Comparison of ENCODE assay signal across 8 cellular contexts in the genomic region with DNA sequence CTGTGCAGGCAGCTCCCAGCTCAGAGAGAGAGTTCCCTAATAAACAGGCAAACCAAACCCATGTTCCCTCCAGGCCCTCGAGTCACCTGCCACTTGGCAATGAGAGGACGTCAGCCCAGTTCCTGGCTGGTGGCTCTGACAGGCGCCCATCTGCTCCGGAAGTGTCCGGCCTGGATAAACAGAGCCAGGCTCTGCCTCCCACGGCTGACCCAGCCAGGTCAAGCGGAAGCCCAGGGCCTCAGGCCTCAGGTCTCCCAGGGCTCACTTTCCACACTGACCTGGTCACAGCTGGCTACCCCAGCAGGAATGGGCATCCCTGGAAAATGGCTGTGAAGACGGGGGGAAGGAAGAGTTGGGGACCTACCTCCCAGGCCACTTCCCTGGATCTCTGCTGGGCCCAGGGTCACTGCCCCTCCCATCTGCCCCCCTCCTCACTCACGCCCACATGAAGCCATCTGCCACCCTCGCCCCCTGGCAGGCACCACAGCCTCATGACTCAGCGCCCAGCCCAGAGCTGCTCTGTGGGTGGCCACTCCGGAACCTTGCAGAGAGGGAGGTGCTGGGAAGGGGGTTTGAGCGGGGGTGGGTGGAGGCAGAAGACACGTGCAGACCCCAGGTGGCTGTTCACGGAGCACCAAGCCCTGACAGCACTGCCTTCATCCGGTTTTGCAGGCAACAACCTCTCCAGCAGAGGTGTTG. TPM values are rescaled to one million over a fixed set of nuclear protein-coding genes. Genes with fewer than 3 reads are reported as not detected.
A peak's percentile ranks its signal among the peaks of the same experiment; 100 is the strongest.
DNase-seq lines count a peak whose midpoint lies in the region; ATAC-seq, FAIRE-seq and TF ChIP-seq lines count a peak whose summit lies in the region.

No MANE protein-coding gene starts in this region.

- no peak for TF ChIP-seq CTCF in Peyer's patch (IDR thresholded peaks at IDR 0.05)
- no peak for TF ChIP-seq CTCF in astrocyte (IDR thresholded peaks at IDR 0.05; ENCODE audit: insufficient read depth, low read depth, low read length)
- TF ChIP-seq CTCF in sigmoid colon (IDR thresholded peaks at IDR 0.05): no peak

- peak overlapping the region in 1 of 4 donors; percentile 33 for H3K27ac ChIP-seq in Peyer's patch
- no peak overlapping the region for H3K27ac ChIP-seq in astrocyte (ENCODE audit: low read depth, low read length)
- H3K27ac ChIP-seq in sigmoid colon: no peak overlapping the region

- no peaks in the 10 kb centered on the region for H3K36me3 Mint-ChIP-seq in astrocyte (ENCODE audit: low read depth, unreplicated experiment)

- 59 to 67% methylated on average over 16 of the region's 16 CpGs for WGBS in sigmoid colon, 2 donors

- H3K9ac ChIP-seq in astrocyte (ENCODE audit: low read length): no peak overlapping the region

- H4K20me1 ChIP-seq in astrocyte (ENCODE audit: insufficient read depth, low read length): no peaks in the 10 kb centered on the region

- DNase-seq in EL (peak; percentile 55), Peyer's patch (peak in 2 of 3 donors; percentile 54 to 59), astrocyte (ENCODE audit: low read depth) (peak; percentile 14), mucosa of gallbladder (ENCODE audit: low spot score) (peak; percentile 56), OCI-M2 (lab: John Stamatoyannopoulos, UW; ENCODE audit: unreplicated experiment) (no peak), sigmoid colon (no peak), middle frontal gyrus (ENCODE audit: extremely low spot score, low spot score) (no peak)

- peaks cover 41% of the 10 kb centered on the region for H3K4me1 Mint-ChIP-seq in astrocyte (ENCODE audit: low read depth, unreplicated experiment)

- peak overlapping the region; percentile 61 for H3K4me2 ChIP-seq in astrocyte (ENCODE audit: low read length)

- no peak overlapping the region for H3K27ac Mint-ChIP-seq in astrocyte (ENCODE audit: unreplicated experiment)

- H3K9me3 ChIP-seq in Peyer's patch (no peaks in the 10 kb centered on the region), astrocyte (ENCODE audit: insufficient read depth, low read depth, low read length) (no peaks in the 10 kb centered on the region), sigmoid colon (no peaks in the 10 kb centered on the region)

- FAIRE-seq in astrocyte (lab: Jason Lieb, UNC): no peak

- H3K9me3 Mint-ChIP-seq in astrocyte (ENCODE audit: unreplicated experiment): no peaks in the 10 kb centered on the region

- peaks cover 28% of the 10 kb centered on the region for H3K27me3 Mint-ChIP-seq in astrocyte (ENCODE audit: low read depth, unreplicated experiment)

- intact Hi-C loops in sigmoid colon (cut with DNase I): no loop called here

- H3K4me3 ChIP-seq in Peyer's patch: no peak overlapping the region
- no peak overlapping the region for H3K4me3 ChIP-seq in astrocyte (ENCODE audit: insufficient read depth, low read depth, low read length)
- H3K4me3 ChIP-seq in sigmoid colon: no peak overlapping the region

- no peaks in the 10 kb centered on the region for H3K27me3 ChIP-seq in Peyer's patch
- no peaks in the 10 kb centered on the region for H3K27me3 ChIP-seq in astrocyte (ENCODE audit: insufficient read depth, low read length)
- no peaks in the 10 kb centered on the region for H3K27me3 ChIP-seq in sigmoid colon

- TF ChIP-seq POLR2A in Peyer's patch (IDR thresholded peaks at IDR 0.05) (no peak), sigmoid colon (IDR thresholded peaks at IDR 0.05) (no peak)

- H3K4me1 ChIP-seq in Peyer's patch (peaks cover 0 to 21% (median 7%) of the 10 kb centered on the region in 4 donors), astrocyte (ENCODE audit: insufficient read depth, low read length) (peaks cover 20% of the 10 kb centered on the region), sigmoid colon (no peaks in the 10 kb centered on the region)

- no peak overlapping the region for H3K4me3 Mint-ChIP-seq in astrocyte (ENCODE audit: unreplicated experiment)

- no peak for ATAC-seq in HG03460 (IDR thresholded peaks at IDR 0.05; ENCODE audit: unreplicated experiment)

- H3K36me3 ChIP-seq in Peyer's patch (no peaks in the 10 kb centered on the region), astrocyte (ENCODE audit: insufficient read depth, low read length) (no peaks in the 10 kb centered on the region), sigmoid colon (no peaks in the 10 kb centered on the region)

- no peaks in the 10 kb centered on the region for H3K79me2 ChIP-seq in astrocyte (ENCODE audit: insufficient read depth, low read length)

- no peak for TF ChIP-seq EP300 in sigmoid colon (IDR thresholded peaks at IDR 0.05)

- H2AFZ ChIP-seq in astrocyte (ENCODE audit: low read depth, low read length): no peak overlapping the region

RNA-seq across cellular contexts. Expression of a gene that starts 37.4 kb away (rescaled TPM):
- total RNA-seq in Peyer's patch (10 to 100 TPM; 22.1 to 33.8 (median 26.3) TPM), astrocyte (35.0 and 36.4 TPM in 2 replicates), mucosa of gallbladder (15.9 TPM), sigmoid colon (10 to 100 TPM in 2 of 4 donors, 1 to 10 TPM in 2; 3.6 to 42.1 (median 7.6) TPM)
- 10 to 100 TPM; 12.0 to 35.8 (median 20.9) TPM for polyA plus RNA-seq in sigmoid colon

Comparison
In these comparisons a context has a peak if more than half of its experiments do, and no peak if none do; other contexts are left out.
1. DNase-seq: peak in EL (single experiment), Peyer's patch (2 of 3), astrocyte (single experiment) and mucosa of gallbladder (single experiment); none in OCI-M2 (single experiment), sigmoid colon (single experiment) and middle frontal gyrus (single experiment).